Comparison of ENCODE assay signal across 18 cellular contexts in the genomic region with DNA sequence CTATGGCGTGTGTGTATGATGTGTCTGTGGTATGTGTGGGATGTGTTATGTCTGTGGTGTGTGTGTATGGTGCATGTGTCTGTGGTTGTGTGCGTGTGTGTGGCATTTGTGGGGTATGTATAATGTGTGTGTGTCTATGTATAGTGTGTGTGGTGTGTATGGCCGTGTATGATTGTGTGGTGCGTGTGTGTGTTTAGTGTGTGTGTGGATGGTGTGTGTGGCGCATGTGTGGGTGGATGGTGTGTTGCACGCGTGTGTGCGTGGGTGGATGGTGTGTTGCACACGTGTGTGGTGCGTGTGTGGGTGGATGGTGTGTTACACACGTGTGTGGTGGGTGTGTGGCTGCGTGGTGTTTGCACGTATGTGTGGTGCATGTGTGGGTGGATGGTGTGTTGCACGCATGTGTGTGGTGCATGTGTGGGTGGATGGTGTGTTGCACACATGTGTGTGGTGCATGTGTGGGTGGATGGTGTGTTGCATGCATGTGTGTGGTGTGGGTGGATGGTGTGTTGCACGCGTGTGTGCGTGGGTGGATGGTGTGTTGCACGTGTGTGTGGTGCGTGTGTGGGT. TPM values are rescaled to one million over a fixed set of nuclear protein-coding genes. Genes with fewer than 3 reads are reported as not detected.
DNase-seq lines count a peak whose midpoint lies in the region; ATAC-seq, FAIRE-seq and TF ChIP-seq lines count a peak whose summit lies in the region.
"Had no signal": no experiment of that assay in that cellular context is flagged by ENCODE, and none has a peak within 500 bp of the region (broad histone marks: within the 10 kb centered on the region; RNA-seq: fewer than 3 reads in every experiment).

No MANE protein-coding gene starts in this region.

- CTCF ChIA-PET in IMR-90 (lab: Yijun Ruan, JAX): no interaction called here

- no peaks in the 10 kb centered on the region for H3K36me3 Mint-ChIP-seq in activated naive CD8-positive, alpha-beta T cell treated with anti-CD3 and anti-CD28 coated beads, Interleukin-2, amount 10 ng/mL, durations not matched to agents 7 days and 5 days
- H3K36me3 Mint-ChIP-seq in activated naive CD8-positive, alpha-beta T cell treated with anti-CD3 and anti-CD28 coated beads, Interleukin-2, amount 50 U/mL, for 24 hours (ENCODE audit: low read depth): no peaks in the 10 kb centered on the region
- peaks cover 5% of the 10 kb centered on the region for H3K36me3 Mint-ChIP-seq in endothelial cell (ENCODE audit: low read depth, unreplicated experiment)

- H3K27ac Mint-ChIP-seq in activated naive CD8-positive, alpha-beta T cell treated with anti-CD3 and anti-CD28 coated beads, Interleukin-2, amount 10 ng/mL, durations not matched to agents 7 days and 5 days: peak overlapping the region; percentile 1
- no peak overlapping the region for H3K27ac Mint-ChIP-seq in activated naive CD8-positive, alpha-beta T cell treated with anti-CD3 and anti-CD28 coated beads, Interleukin-2, amount 50 U/mL, for 24 hours
- H3K27ac Mint-ChIP-seq in endothelial cell (ENCODE audit: unreplicated experiment): peak overlapping the region; percentile 18
- H3K27ac Mint-ChIP-seq: CD4-positive, alpha-beta T cell had no signal

- no peak overlapping the region; the same call in 1 of the 2 replicates for H3K14ac ChIP-seq in IMR-90 (replicated peaks; ENCODE audit: low read depth, low read length)

- POLR2A ChIA-PET in activated naive CD8-positive, alpha-beta T cell treated with anti-CD3 and anti-CD28 coated beads, Interleukin-2, amount 10 ng/mL, durations not matched to agents 7 days and 5 days (lab: Charles Lee): no interaction called here
- POLR2A ChIA-PET in IMR-90 (lab: Charles Lee; ENCODE audit: unreplicated experiment): no interaction called here

- no peak overlapping the region for H4K5ac ChIP-seq in IMR-90 (ENCODE audit: low read depth, low read length)

- no peak overlapping the region for H2AFZ ChIP-seq in IMR-90 (replicated peaks; ENCODE audit: low read length, poor library complexity)
- H2AFZ ChIP-seq: GM23248 had no signal

- H3K36me3 ChIP-seq in IMR-90 (ENCODE audit: control insufficient read depth, insufficient read depth, low read length) (no peaks in the 10 kb centered on the region), lower lobe of right lung (no peaks in the 10 kb centered on the region)
- H3K36me3 ChIP-seq: Peyer's patch had no signal

- 90 to 100% methylated on average over 2 to 9 of the region's 19 CpGs for WGBS in IMR-90 (ENCODE audit: extremely low coverage in 2 of 2, insufficient read length in 1 of 2), 2 experiments

- H2BK20ac ChIP-seq in IMR-90 (ENCODE audit: low read depth, low read length): no peak overlapping the region

- H3K4me1 ChIP-seq in IMR-90 (ENCODE audit: control insufficient read depth, insufficient read depth, low read length) (peaks cover 3% of the 10 kb centered on the region), lower lobe of right lung (peaks cover 32% of the 10 kb centered on the region)

- no peak for TF ChIP-seq POLR2A in IMR-90 (IDR thresholded peaks at IDR 0.05; ENCODE audit: low read depth, low read length)

- FAIRE-seq in urothelium cell line (lab: Jason Lieb, UNC): peak; percentile 100
- FAIRE-seq: G401.6 had no signal

- BruUV-seq in IMR-90 (replicated peaks; lab: Mats Ljungman, UMichigan): no TSS peak

- no peak overlapping the region for H3K4me3 Mint-ChIP-seq in activated naive CD8-positive, alpha-beta T cell treated with anti-CD3 and anti-CD28 coated beads, Interleukin-2, amount 10 ng/mL, durations not matched to agents 7 days and 5 days
- H3K4me3 Mint-ChIP-seq in activated naive CD8-positive, alpha-beta T cell treated with anti-CD3 and anti-CD28 coated beads, Interleukin-2, amount 50 U/mL, for 24 hours: no peak overlapping the region
- H3K4me3 Mint-ChIP-seq in endothelial cell (ENCODE audit: unreplicated experiment): peak overlapping the region; percentile 61
- H3K4me3 Mint-ChIP-seq: CD4-positive, alpha-beta T cell had no signal

- H3K18ac ChIP-seq in IMR-90 (ENCODE audit: low read depth, low read length): no peak overlapping the region

- H4K20me1 ChIP-seq in IMR-90 (ENCODE audit: insufficient read depth, low read length): no peaks in the 10 kb centered on the region

- no peak for DNase-seq in activated naive CD8-positive, alpha-beta T cell treated with anti-CD3 and anti-CD28 coated beads, Interleukin-2, amount 10 ng/mL, durations not matched to agents 7 days and 5 days
- DNase-seq in activated naive CD8-positive, alpha-beta T cell treated with anti-CD3 and anti-CD28 coated beads, Interleukin-2, amount 50 U/mL, for 24 hours: no peak
- DNase-seq in IMR-90 (no peak), endothelial cell (ENCODE audit: low spot score) (no peak), urothelium cell line (ENCODE audit: low spot score) (no peak), NCI-H2196 treated with DMSO at 0.1 percent for 48 hours (lab: John Stamatoyannopoulos, UW; ENCODE audit: unreplicated experiment) (no peak), lower lobe of right lung (no peak), NOMO-1 treated with DMSO at 0.1 percent for 48 hours (lab: John Stamatoyannopoulos, UW; ENCODE audit: unreplicated experiment) (no peak)
- DNase-seq: CD4-positive, alpha-beta T cell; DMS79 treated with DMSO at 0.1 percent for 48 hours; Karpas-422; NCI-H1105 treated with DMSO at 0.1 percent for 48 hours; NCI-H187 treated with DMSO at 0.1 percent for 48 hours; NCI-H2171; Peyer's patch; SHP77 treated with DMSO at 0.1 percent for 48 hours had no signal

- no peak overlapping the region for H2AK9ac ChIP-seq in IMR-90 (replicated peaks; ENCODE audit: low read depth, low read length, poor library complexity)

- no peaks in the 10 kb centered on the region; the same call in 1 of the 2 replicates for H3K27me3 ChIP-seq in IMR-90 (ENCODE audit: control insufficient read depth, insufficient read depth, low read length)
- no peaks in the 10 kb centered on the region for H3K27me3 ChIP-seq in lower lobe of right lung (ENCODE audit: low read depth)
- H3K27me3 ChIP-seq: Peyer's patch had no signal

- H3K4me1 Mint-ChIP-seq in activated naive CD8-positive, alpha-beta T cell treated with anti-CD3 and anti-CD28 coated beads, Interleukin-2, amount 10 ng/mL, durations not matched to agents 7 days and 5 days: peaks cover 4% of the 10 kb centered on the region
- H3K4me1 Mint-ChIP-seq in activated naive CD8-positive, alpha-beta T cell treated with anti-CD3 and anti-CD28 coated beads, Interleukin-2, amount 50 U/mL, for 24 hours: peaks cover 7% of the 10 kb centered on the region
- H3K4me1 Mint-ChIP-seq in endothelial cell (ENCODE audit: unreplicated experiment): peaks cover 10% of the 10 kb centered on the region

- H3K27ac ChIP-seq in IMR-90 (ENCODE audit: insufficient read depth, low read length): no peak overlapping the region
- no peak overlapping the region for H3K27ac ChIP-seq in lower lobe of right lung
- H3K27ac ChIP-seq: GM23248, Peyer's patch had no signal

- H3K9me3 Mint-ChIP-seq in activated naive CD8-positive, alpha-beta T cell treated with anti-CD3 and anti-CD28 coated beads, Interleukin-2, amount 10 ng/mL, durations not matched to agents 7 days and 5 days: no peaks in the 10 kb centered on the region
- no peaks in the 10 kb centered on the region for H3K9me3 Mint-ChIP-seq in activated naive CD8-positive, alpha-beta T cell treated with anti-CD3 and anti-CD28 coated beads, Interleukin-2, amount 50 U/mL, for 24 hours
- no peaks in the 10 kb centered on the region for H3K9me3 Mint-ChIP-seq in endothelial cell (ENCODE audit: unreplicated experiment)
- H3K9me3 Mint-ChIP-seq: CD4-positive, alpha-beta T cell had no signal

- H3K4me2 ChIP-seq in IMR-90 (ENCODE audit: low read depth, low read length): no peak overlapping the region

- no peak overlapping the region for H3K56ac ChIP-seq in IMR-90 (ENCODE audit: extremely low read depth, insufficient read depth, low read length)

- H3K27me3 Mint-ChIP-seq in activated naive CD8-positive, alpha-beta T cell treated with anti-CD3 and anti-CD28 coated beads, Interleukin-2, amount 10 ng/mL, durations not matched to agents 7 days and 5 days: peaks cover 3% of the 10 kb centered on the region
- H3K27me3 Mint-ChIP-seq in activated naive CD8-positive, alpha-beta T cell treated with anti-CD3 and anti-CD28 coated beads, Interleukin-2, amount 50 U/mL, for 24 hours: no peaks in the 10 kb centered on the region
- H3K27me3 Mint-ChIP-seq in endothelial cell (ENCODE audit: unreplicated experiment): peaks cover 9% of the 10 kb centered on the region
- H3K27me3 Mint-ChIP-seq: CD4-positive, alpha-beta T cell had no signal

- H2AK5ac ChIP-seq in IMR-90 (ENCODE audit: low read depth, low read length): no peak overlapping the region

- peak overlapping the region; percentile 5 for H2BK5ac ChIP-seq in IMR-90 (ENCODE audit: low read depth, low read length, poor library complexity, severe bottlenecking)

- H3K23ac ChIP-seq in IMR-90 (ENCODE audit: low read depth, low read length): no peak overlapping the region

- in situ Hi-C loops in IMR-90 (cut with MboI; ENCODE audit: low sequenced_read_pairs): no loop called here

- no peak overlapping the region for H4K8ac ChIP-seq in IMR-90 (ENCODE audit: low read depth in 2 of 2, low read length in 2 of 2)

- TF ChIP-seq RAD21 in IMR-90 (IDR thresholded peaks at IDR 0.05; ENCODE audit: low read length): no peak

- intact Hi-C loops in IMR-90 (cut with micrococcal nuclease) (no loop called here), lower lobe of right lung (cut with DNase I) (no loop called here)

- dilution Hi-C loops in IMR-90 (cut with HindIII; ENCODE audit: low sequenced_read_pairs, unreplicated experiment): no loop called here

- no peak overlapping the region for H2BK120ac ChIP-seq in IMR-90 (ENCODE audit: low read depth, low read length)

- H2BK15ac ChIP-seq in IMR-90 (ENCODE audit: low read depth, low read length): no peak overlapping the region

- TF ChIP-seq CTCF in IMR-90 (conservative IDR thresholded peaks at IDR 0.05; ENCODE audit: low read depth, low read length): no peak
- no peak for TF ChIP-seq CTCF in endothelial cell (IDR thresholded peaks at IDR 0.05; ENCODE audit: unreplicated experiment)
- no peak for TF ChIP-seq CTCF in lower lobe of right lung (IDR thresholded peaks at IDR 0.05)

- ATAC-seq in activated naive CD8-positive, alpha-beta T cell treated with anti-CD3 and anti-CD28 coated beads, Interleukin-2, amount 10 ng/mL, durations not matched to agents 7 days and 5 days (ENCODE audit: low read depth): no peak
- no peak for ATAC-seq in activated naive CD8-positive, alpha-beta T cell treated with anti-CD3 and anti-CD28 coated beads, Interleukin-2, amount 50 U/mL, for 24 hours
- no peak for ATAC-seq in IMR-90 (ENCODE audit: low read depth)
- ATAC-seq in lower lobe of right lung: no peak

- H3K4ac ChIP-seq in IMR-90 (ENCODE audit: low read depth, low read length): 0 out of 2 replicates have a peak overlapping the region, but pooled peaks have one; percentile 9

- H3K4me3 ChIP-seq in IMR-90 (ENCODE audit: insufficient read depth, low read depth, low read length) (no peak overlapping the region), lower lobe of right lung (no peak overlapping the region)
- H3K4me3 ChIP-seq: GM23248, Peyer's patch had no signal

- H3K9me1 ChIP-seq in IMR-90 (ENCODE audit: insufficient read depth, low read length): peaks cover 7% of the 10 kb centered on the region

- no peaks in the 10 kb centered on the region for H3K9me3 ChIP-seq in IMR-90 (ENCODE audit: control insufficient read depth, insufficient read depth, low read length)
- H3K9me3 ChIP-seq in lower lobe of right lung: no peaks in the 10 kb centered on the region
- H3K9me3 ChIP-seq: Peyer's patch had no signal

- H4K91ac ChIP-seq in IMR-90 (ENCODE audit: insufficient read depth, low read depth, low read length): no peak overlapping the region

- H3K79me1 ChIP-seq in IMR-90 (ENCODE audit: low read depth in 1 of 2, low read length in 2 of 2): peaks cover 3% of the 10 kb centered on the region in 2 experiments; a peak in 3 of 4 replicates

- no peak overlapping the region for H3K9ac ChIP-seq in IMR-90 (ENCODE audit: low read depth, low read length)
- H3K9ac ChIP-seq: GM23248 had no signal

RNA-seq across cellular contexts. Expression of gene SLC38A10, which starts 5.6 kb away (rescaled TPM):
- 10 to 100 TPM; 68.0 to 71.3 TPM for total RNA-seq in activated naive CD8-positive, alpha-beta T cell treated with anti-CD3 and anti-CD28 coated beads, Interleukin-2, amount 10 ng/mL, durations not matched to agents 7 days and 5 days
- total RNA-seq in IMR-90 (2012; rRNA removed) (12.7 and 14.2 TPM in 2 replicates), endothelial cell (ENCODE audit: unreplicated experiment) (57.2 TPM), lower lobe of right lung (98.1 TPM)
- 46.7 and 53.2 TPM in 2 replicates for polyA plus RNA-seq in IMR-90 (2012; rRNA removed)
- polyA plus RNA-seq in IMR-90 (2012; cell fraction: cytosol; rRNA removed): 40.4 and 68.1 TPM in 2 replicates
- polyA plus RNA-seq in IMR-90 (2012; cell fraction: nucleus; rRNA removed; ENCODE audit: low replicate concordance): 86.4 and 189 TPM in 2 replicates
